12 cellular contexts compared by ENCODE assay signal in the genomic region with DNA sequence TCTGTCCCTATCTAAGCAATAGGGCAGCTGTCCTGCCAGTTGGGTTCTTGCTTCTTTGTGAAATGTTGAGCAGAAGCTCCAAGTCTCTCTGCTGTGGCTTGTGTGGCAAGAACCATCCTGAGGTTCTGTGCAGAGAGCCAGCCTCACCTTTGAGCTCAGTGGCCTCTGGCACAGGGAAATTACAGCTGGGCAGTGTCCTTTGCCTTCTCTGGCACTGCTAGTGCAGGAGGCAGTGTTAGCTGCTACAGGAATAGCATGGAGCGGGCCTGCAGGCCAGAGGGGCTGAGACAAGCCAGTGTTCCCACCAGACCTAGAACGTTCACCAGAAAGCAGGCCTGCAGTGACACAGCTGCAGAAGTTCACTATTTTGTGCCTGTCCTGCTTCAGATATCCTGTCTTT. TPM values are rescaled to one million over a fixed set of nuclear protein-coding genes. Genes with fewer than 3 reads are reported as not detected.
DNase-seq lines count a peak whose midpoint lies in the region; ATAC-seq and TF ChIP-seq lines count a peak whose summit lies in the region.
"Had no signal": no experiment of that assay in that cellular context is flagged by ENCODE, and none has a peak within 500 bp of the region (broad histone marks: within the 10 kb centered on the region; RNA-seq: fewer than 3 reads in every experiment).

No MANE protein-coding gene starts in this region.

- H3K36me3 ChIP-seq in BLaER1 treated with 17β-estradiol and CSF1 and Interleukin-3, amounts not matched to agents 10 nM and 100 nM = peaks cover 0 to 31% (median 5%) of the 10 kb centered on the region in 11 experiments; a peak in 6 of 22 replicates
- H3K36me3 ChIP-seq in left ventricle myocardium inferior = no peaks in the 10 kb centered on the region
- H3K36me3 ChIP-seq in neuronal stem cell (replicated peaks in 1 of 2; ENCODE audit: control insufficient read depth in 2 of 2, insufficient read depth in 2 of 2, low read length in 2 of 2) = peaks cover 2 to 37% of the 10 kb centered on the region in 2 donors

- H3K4me3 ChIP-seq in BLaER1 treated with 17β-estradiol and CSF1 and Interleukin-3, amounts not matched to agents 10 nM and 100 nM = peak overlapping the region in 2 of 10 experiments; percentile 82 to 91; a peak in 2 of 20 replicates
- peak overlapping the region; percentile 95 for H3K4me3 ChIP-seq in left ventricle myocardium inferior
- peak overlapping the region in 1 of 2 donors; percentile 70 for H3K4me3 ChIP-seq in neuronal stem cell (ENCODE audit: low read length in 2 of 2)

- H3K79me1 ChIP-seq in neuronal stem cell (ENCODE audit: low read depth, low read length) = peaks cover 11% of the 10 kb centered on the region

- no peak overlapping the region for H3K4ac ChIP-seq in neuronal stem cell (ENCODE audit: low read length)

- no peak overlapping the region for H3K18ac ChIP-seq in neuronal stem cell (ENCODE audit: low read length)

- no peaks in the 10 kb centered on the region for H3K9me3 ChIP-seq in BLaER1 treated with 17β-estradiol and CSF1 and Interleukin-3, amounts not matched to agents 10 nM and 100 nM (replicated peaks in 1 of 11)
- H3K9me3 ChIP-seq in left ventricle myocardium inferior (replicated peaks) (no peaks in the 10 kb centered on the region), neuronal stem cell (replicated peaks in 1 of 2; ENCODE audit: control insufficient read depth in 2 of 2, insufficient read depth in 1 of 2, low read depth in 1 of 2, low read length in 2 of 2) (no peaks in the 10 kb centered on the region)

- peaks cover 0 to 25% (median 2%) of the 10 kb centered on the region in 11 experiments; a peak in 9 of 22 replicates for H4K20me1 ChIP-seq in BLaER1 treated with 17β-estradiol and CSF1 and Interleukin-3, amounts not matched to agents 10 nM and 100 nM

- in situ Hi-C loops in G401 (cut with HindIII; ENCODE audit: low sequenced_read_pairs) = no loop called here

- no peak overlapping the region for H2BK120ac ChIP-seq in neuronal stem cell (ENCODE audit: low read depth, low read length)

- H3K23ac ChIP-seq in neuronal stem cell (ENCODE audit: low read depth, low read length, poor library complexity) = no peak overlapping the region

- no peak overlapping the region for H4K8ac ChIP-seq in neuronal stem cell (ENCODE audit: low read depth, low read length)

- DNase-seq in left ventricle myocardium inferior (no peak), neuronal stem cell (ENCODE audit: low spot score) (no peak), EL (no peak), SK-N-DZ (ENCODE audit: low spot score) (no peak), G401 (ENCODE audit: low spot score) (no peak)
- DNase-seq: cerebellar nuclear complex, foreskin melanocyte had no signal

- H3K4me1 ChIP-seq in BLaER1 treated with 17β-estradiol and CSF1 and Interleukin-3, amounts not matched to agents 10 nM and 100 nM = peaks cover 57 to 85% (median 70%) of the 10 kb centered on the region in 10 experiments
- H3K4me1 ChIP-seq in left ventricle myocardium inferior (peaks cover 81% of the 10 kb centered on the region), neuronal stem cell (ENCODE audit: control insufficient read depth in 2 of 2, insufficient read depth in 1 of 2, low read depth in 1 of 2, low read length in 2 of 2) (peaks cover 15 to 30% of the 10 kb centered on the region in 2 donors)

- no peak overlapping the region for H2BK12ac ChIP-seq in neuronal stem cell (ENCODE audit: low read length)

- no peak overlapping the region for H2BK15ac ChIP-seq in neuronal stem cell (ENCODE audit: low read length)

- H4K91ac ChIP-seq in neuronal stem cell (ENCODE audit: low read depth, low read length, poor library complexity) = no peak overlapping the region

- H2AK5ac ChIP-seq in neuronal stem cell (ENCODE audit: low read depth, low read length) = no peak overlapping the region

- H3K27me3 ChIP-seq in BLaER1 treated with 17β-estradiol and CSF1 and Interleukin-3, amounts not matched to agents 10 nM and 100 nM = no peaks in the 10 kb centered on the region
- H3K27me3 ChIP-seq in left ventricle myocardium inferior (ENCODE audit: low read depth) = no peaks in the 10 kb centered on the region
- H3K27me3 ChIP-seq in neuronal stem cell (ENCODE audit: control insufficient read depth in 3 of 3, insufficient read depth in 3 of 3, low read depth in 1 of 3, low read length in 3 of 3) = no peaks in the 10 kb centered on the region

- WGBS in neuronal stem cell (ENCODE audit: extremely low coverage in 2 of 2, insufficient read length in 2 of 2, insufficient replicate concordance in 1 of 2), 2 donors = no CpG with 5 or more reads among the region's 2 CpGs

- H2AFZ ChIP-seq in neuronal stem cell (ENCODE audit: low read length) = no peak overlapping the region

- H3K9ac ChIP-seq in BLaER1 treated with 17β-estradiol and CSF1 and Interleukin-3, amounts not matched to agents 10 nM and 100 nM = peak overlapping the region in 3 of 11 experiments; percentile 16 to 87 (median 86); a peak in 4 of 22 replicates
- no peak overlapping the region for H3K9ac ChIP-seq in neuronal stem cell (ENCODE audit: low read depth, low read length, poor library complexity)

- ATAC-seq in GM21381 (IDR thresholded peaks at IDR 0.05; ENCODE audit: unreplicated experiment) = no peak

- H3K27ac ChIP-seq in BLaER1 treated with 17β-estradiol and CSF1 and Interleukin-3, amounts not matched to agents 10 nM and 100 nM = no peak overlapping the region
- H3K27ac ChIP-seq in VCaP (peak overlapping the region; percentile 90), left ventricle myocardium inferior (replicated peaks) (peak overlapping the region; percentile 96), neuronal stem cell (replicated peaks; ENCODE audit: low read length) (no peak overlapping the region)
- H3K27ac ChIP-seq: C4-2B had no signal

- H3K4me2 ChIP-seq in BLaER1 treated with 17β-estradiol and CSF1 and Interleukin-3, amounts not matched to agents 10 nM and 100 nM = peak overlapping the region; percentile 90 to 99 (median 94)
- peak overlapping the region; percentile 51 for H3K4me2 ChIP-seq in neuronal stem cell (ENCODE audit: insufficient read depth, low read length, poor library complexity, severe bottlenecking)

- no peak overlapping the region for H3K14ac ChIP-seq in neuronal stem cell (ENCODE audit: low read length)

- intact Hi-C loops in left ventricle myocardium inferior (cut with micrococcal nuclease) = no loop called here

- no peak for TF ChIP-seq CTCF in VCaP (conservative IDR thresholded peaks at IDR 0.05)
- no peak for TF ChIP-seq CTCF in left ventricle myocardium inferior (IDR thresholded peaks at IDR 0.05; ENCODE audit: borderline replicate concordance)

- no peak overlapping the region for H2BK5ac ChIP-seq in neuronal stem cell (ENCODE audit: low read length)

RNA-seq across cellular contexts. Expression of gene PRXL2A, which starts 1.8 kb away (rescaled TPM):
- 101 TPM for total RNA-seq in left ventricle myocardium inferior
- polyA plus RNA-seq in neuronal stem cell (2013, experiment 1 of 2) = 118 TPM
- 122 TPM for polyA plus RNA-seq in neuronal stem cell (2013, experiment 2 of 2)
- polyA plus RNA-seq in SK-N-DZ (2014; cell fraction: cytosol; rRNA removed) = 94.0 and 107 TPM in 2 replicates
- 19.5 and 26.8 TPM in 2 replicates for polyA plus RNA-seq in SK-N-DZ (2014; cell fraction: nucleus; rRNA removed)
- total RNA-seq in G401 (2014; rRNA removed; shearing (Covaris generic)) = 61.2 and 65.0 TPM in 2 replicates

RNA-seq across cellular contexts. Expression of gene TSPAN14, which starts 44.0 kb away (rescaled TPM):
- total RNA-seq in left ventricle myocardium inferior = 33.4 TPM
- 80.2 TPM for polyA plus RNA-seq in neuronal stem cell (2013, experiment 1 of 2)
- polyA plus RNA-seq in neuronal stem cell (2013, experiment 2 of 2) = 80.5 TPM
- 34.6 and 36.3 TPM in 2 replicates for polyA plus RNA-seq in SK-N-DZ (2014; cell fraction: cytosol; rRNA removed)
- 16.0 and 16.4 TPM in 2 replicates for polyA plus RNA-seq in SK-N-DZ (2014; cell fraction: nucleus; rRNA removed)
- total RNA-seq in G401 (2014; rRNA removed; shearing (Covaris generic)) = 8.5 and 24.5 TPM in 2 replicates

RNA-seq across cellular contexts. Expression of gene DYDC2, which starts 53.5 kb away (rescaled TPM):
- total RNA-seq in left ventricle myocardium inferior = not detected
- 5.7 TPM for polyA plus RNA-seq in neuronal stem cell (2013, experiment 1 of 2)
- 6.9 TPM for polyA plus RNA-seq in neuronal stem cell (2013, experiment 2 of 2)
- 0.12 and 0.75 TPM in 2 replicates for polyA plus RNA-seq in SK-N-DZ (2014; cell fraction: cytosol; rRNA removed)
- 1.2 TPM in 1 of 2 replicates, not detected in the other for polyA plus RNA-seq in SK-N-DZ (2014; cell fraction: nucleus; rRNA removed)
- not detected in 2 replicates for total RNA-seq in G401 (2014; rRNA removed; shearing (Covaris generic))

RNA-seq across cellular contexts. Expression of gene DYDC1, which starts 53.6 kb away (rescaled TPM):
- total RNA-seq in left ventricle myocardium inferior = not detected
- 0.18 TPM for polyA plus RNA-seq in neuronal stem cell (2013, experiment 1 of 2)
- not detected for polyA plus RNA-seq in neuronal stem cell (2013, experiment 2 of 2)
- polyA plus RNA-seq in SK-N-DZ (2014; cell fraction: cytosol; rRNA removed) = not detected in 2 replicates
- polyA plus RNA-seq in SK-N-DZ (2014; cell fraction: nucleus; rRNA removed) = not detected in 2 replicates
- total RNA-seq in G401 (2014; rRNA removed; shearing (Covaris generic)) = not detected in 2 replicates
- total RNA-seq: lower leg skin had no signal

Comparison
In these comparisons a context has a peak if more than half of its experiments do, and no peak if none do; other contexts are left out.
1. H3K27ac ChIP-seq: peak in VCaP (single experiment) and left ventricle myocardium inferior (single experiment); none in BLaER1 treated with 17β-estradiol and CSF1 and Interleukin-3, amounts not matched to agents 10 nM and 100 nM (0 of 11) and neuronal stem cell (single experiment).